In genomic region chr3:64224826-64225606, GRCh38 we compare ENCODE assay signal across 8 cellular contexts. TPM values are rescaled to one million over a fixed set of nuclear protein-coding genes. Genes with fewer than 3 reads are reported as not detected.
A peak's percentile ranks its signal among the peaks of the same experiment; 100 is the strongest.
DNase-seq lines count a peak whose midpoint lies in the region; ATAC-seq and TF ChIP-seq lines count a peak whose summit lies in the region.

A gene with protein sequence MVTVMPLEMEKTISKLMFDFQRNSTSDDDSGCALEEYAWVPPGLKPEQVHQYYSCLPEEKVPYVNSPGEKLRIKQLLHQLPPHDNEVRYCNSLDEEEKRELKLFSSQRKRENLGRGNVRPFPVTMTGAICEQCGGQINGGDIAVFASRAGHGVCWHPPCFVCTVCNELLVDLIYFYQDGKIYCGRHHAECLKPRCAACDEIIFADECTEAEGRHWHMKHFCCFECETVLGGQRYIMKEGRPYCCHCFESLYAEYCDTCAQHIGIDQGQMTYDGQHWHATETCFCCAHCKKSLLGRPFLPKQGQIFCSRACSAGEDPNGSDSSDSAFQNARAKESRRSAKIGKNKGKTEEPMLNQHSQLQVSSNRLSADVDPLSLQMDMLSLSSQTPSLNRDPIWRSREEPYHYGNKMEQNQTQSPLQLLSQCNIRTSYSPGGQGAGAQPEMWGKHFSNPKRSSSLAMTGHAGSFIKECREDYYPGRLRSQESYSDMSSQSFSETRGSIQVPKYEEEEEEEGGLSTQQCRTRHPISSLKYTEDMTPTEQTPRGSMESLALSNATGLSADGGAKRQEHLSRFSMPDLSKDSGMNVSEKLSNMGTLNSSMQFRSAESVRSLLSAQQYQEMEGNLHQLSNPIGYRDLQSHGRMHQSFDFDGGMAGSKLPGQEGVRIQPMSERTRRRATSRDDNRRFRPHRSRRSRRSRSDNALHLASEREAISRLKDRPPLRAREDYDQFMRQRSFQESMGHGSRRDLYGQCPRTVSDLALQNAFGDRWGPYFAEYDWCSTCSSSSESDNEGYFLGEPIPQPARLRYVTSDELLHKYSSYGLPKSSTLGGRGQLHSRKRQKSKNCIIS (minus strand): TSS chr3:64225466. CDS start chr3:64198927, 26,539 bp downstream.

- H3K4me1 ChIP-seq in foreskin keratinocyte = no peaks in the 10 kb centered on the region

- no peaks in the 10 kb centered on the region for H3K9me3 Mint-ChIP-seq in nephron progenitor cell

- DNase-seq in SK-N-DZ (ENCODE audit: low spot score) = peak; percentile 54
- peak in 1 of 2 donors; percentile 25 for DNase-seq in foreskin keratinocyte
- DNase-seq in nephron progenitor cell = peak; percentile 61
- DNase-seq in activated CD8-positive, alpha-beta memory T cell treated with anti-CD3 and anti-CD28 coated beads, Interleukin-2, amount 50 U/mL, for 48 hours = no peak
- DNase-seq in DMS114 treated with DMSO at 0.1 percent for 48 hours (lab: John Stamatoyannopoulos, UW; ENCODE audit: unreplicated experiment) = no peak

- no peaks in the 10 kb centered on the region for H3K36me3 Mint-ChIP-seq in nephron progenitor cell (ENCODE audit: low read depth)

- no peak within 1 kb of the TSS for H3K27ac ChIP-seq in foreskin keratinocyte

- H3K27ac Mint-ChIP-seq in nephron progenitor cell = peak within 1 kb of the TSS; percentile 93

- TF ChIP-seq CTCF in foreskin keratinocyte (conservative IDR thresholded peaks at IDR 0.05) = peak; percentile 54
- no peak for TF ChIP-seq CTCF in nephron progenitor cell (IDR thresholded peaks at IDR 0.05)

- H3K4me1 Mint-ChIP-seq in nephron progenitor cell = peaks cover 92% of the 10 kb centered on the region

- no peaks in the 10 kb centered on the region for H3K27me3 ChIP-seq in foreskin keratinocyte

- peaks cover 2% of the 10 kb centered on the region for H3K27me3 Mint-ChIP-seq in nephron progenitor cell (ENCODE audit: low read depth, poor library complexity)

- ATAC-seq in GM18517 (IDR thresholded peaks at IDR 0.05; ENCODE audit: unreplicated experiment) (peak; percentile 53), HG02884 (IDR thresholded peaks at IDR 0.05; ENCODE audit: unreplicated experiment) (peak; percentile 98), foreskin keratinocyte (peak; percentile 82), GM18909 (IDR thresholded peaks at IDR 0.05; ENCODE audit: poor library complexity, unreplicated experiment) (no peak)

- H3K4me3 Mint-ChIP-seq in nephron progenitor cell = peak within 1 kb of the TSS; percentile 78

RNA-seq across cellular contexts. Expression of the gene that starts here (rescaled TPM):
- 0.03 and 0.09 TPM in 2 replicates for polyA plus RNA-seq in SK-N-DZ (2014; cell fraction: cytosol; rRNA removed)
- not detected in 2 replicates for polyA plus RNA-seq in SK-N-DZ (2014; cell fraction: nucleus; rRNA removed)
- 6.3 and 8.4 TPM in 2 replicates for total RNA-seq in foreskin keratinocyte
- polyA plus RNA-seq in foreskin keratinocyte = 1.2 TPM in 2 replicates

Comparison
In these comparisons a context has a peak if more than half of its experiments do, and no peak if none do; other contexts are left out.
1. DNase-seq: peak in SK-N-DZ (single experiment) and nephron progenitor cell (single experiment); none in activated CD8-positive, alpha-beta memory T cell treated with anti-CD3 and anti-CD28 coated beads, Interleukin-2, amount 50 U/mL, for 48 hours (single experiment) and DMS114 treated with DMSO at 0.1 percent for 48 hours (single experiment).